Comparison of ENCODE assay signal across 9 cellular contexts in genomic region chr1:53321366-53321765, GRCh38. TPM values are rescaled to one million over a fixed set of nuclear protein-coding genes. Genes with fewer than 3 reads are reported as not detected.
A peak's percentile ranks its signal among the peaks of the same experiment; 100 is the strongest.
DNase-seq lines count a peak whose midpoint lies in the region; ATAC-seq, FAIRE-seq and TF ChIP-seq lines count a peak whose summit lies in the region.
"Had no signal": no experiment of that assay in that cellular context is flagged by ENCODE, and none has a peak within 500 bp of the region (broad histone marks: within the 10 kb centered on the region; RNA-seq: fewer than 3 reads in every experiment).

No MANE protein-coding gene starts in this region.

- BruUV-seq in HepG2 (replicated peaks; lab: Mats Ljungman, UMichigan) = no TSS peak
- BruUV-seq in OCI-LY7 (replicated peaks; lab: Mats Ljungman, UMichigan) = no TSS peak

- H4K20me1 ChIP-seq in HepG2 (ENCODE audit: insufficient read depth, low read length) (no peaks in the 10 kb centered on the region), OCI-LY7 (ENCODE audit: insufficient read depth, low read length) (peaks cover 20% of the 10 kb centered on the region)

- peak; percentile 48 for TF ChIP-seq CTCF in HepG2 (CRISPR knock-in tag; IDR thresholded peaks at IDR 0.05)
- TF ChIP-seq CTCF in right lobe of liver (IDR thresholded peaks at IDR 0.05) = no peak
- peak; percentile 69 for TF ChIP-seq CTCF in OCI-LY7 (conservative IDR thresholded peaks at IDR 0.05; ENCODE audit: low read length)
- peak; percentile 15 for TF ChIP-seq CTCF in fibroblast of pulmonary artery (IDR thresholded peaks at IDR 0.05; ENCODE audit: low read length, missing control alignments)

- in situ Hi-C loops in HepG2 (cut with HindIII; ENCODE audit: extremely low pct_ligation_motif_present, low pct_unique_long_range_greater_than_20kb) = no loop called here

- no peak for TF ChIP-seq POLR2A in HepG2 (IDR thresholded peaks at IDR 0.05; ENCODE audit: insufficient read depth in 1 of 2, low read depth in 2 of 2, low read length in 2 of 2)
- TF ChIP-seq POLR2A in right lobe of liver (IDR thresholded peaks at IDR 0.05) = no peak

- H3K9me2 ChIP-seq in OCI-LY7 (ENCODE audit: insufficient read depth, low read length) = no peaks in the 10 kb centered on the region

- TF ChIP-seq RAD21 in HepG2 (CRISPR knock-in tag; IDR thresholded peaks at IDR 0.05) = no peak

- H3K4me2 ChIP-seq in HepG2 (ENCODE audit: low read depth, low read length) = no peak overlapping the region
- no peak overlapping the region for H3K4me2 ChIP-seq in OCI-LY7 (ENCODE audit: low read length)

- 91% methylated on average over 3 of the region's 5 CpGs for WGBS in HepG2 (ENCODE audit: low lambda C conversion rate)
- 80% methylated on average over 1 of the region's 5 CpGs for WGBS in right lobe of liver (ENCODE audit: insufficient coverage, low coverage, low lambda C conversion rate, missing lambda C conversion rate)

- no peak overlapping the region for H3K9ac ChIP-seq in HepG2 (ENCODE audit: insufficient read depth, low read depth, low read length)

- H3K27ac ChIP-seq in HepG2 (ENCODE audit: extremely low read length, insufficient read depth, low read length) (no peak overlapping the region), right lobe of liver (no peak overlapping the region), OCI-LY7 (ENCODE audit: low read depth, low read length, poor library complexity, severe bottlenecking) (no peak overlapping the region)

- H2AFZ ChIP-seq in HepG2 (ENCODE audit: low read length) = no peak overlapping the region
- H2AFZ ChIP-seq in OCI-LY7 (ENCODE audit: low read length) = no peak overlapping the region

- H3K4me3 ChIP-seq in HepG2 (replicated peaks in 1 of 3; ENCODE audit: insufficient read depth in 1 of 3, low read depth in 2 of 3, low read length in 3 of 3) (no peak overlapping the region), right lobe of liver (no peak overlapping the region), OCI-LY7 (ENCODE audit: low read depth, low read length, poor library complexity, severe bottlenecking) (no peak overlapping the region), fibroblast of pulmonary artery (replicated peaks; ENCODE audit: low read depth, low read length) (no peak overlapping the region)

- ATAC-seq in HepG2 (no peak), right lobe of liver (no peak), HG03442 (IDR thresholded peaks at IDR 0.05; ENCODE audit: unreplicated experiment) (no peak), GM19463 (IDR thresholded peaks at IDR 0.05; ENCODE audit: unreplicated experiment) (no peak)

- no peaks in the 10 kb centered on the region for H3K9me3 ChIP-seq in HepG2 (ENCODE audit: low read length)
- no peaks in the 10 kb centered on the region for H3K9me3 ChIP-seq in right lobe of liver
- H3K9me3 ChIP-seq in OCI-LY7 (ENCODE audit: low read length) = no peaks in the 10 kb centered on the region

- H3K36me3 ChIP-seq in HepG2 (replicated peaks in 1 of 2; ENCODE audit: control insufficient read depth in 1 of 2, insufficient read depth in 2 of 2, low read length in 2 of 2) = peaks cover 7 to 42% of the 10 kb centered on the region in 2 experiments
- no peaks in the 10 kb centered on the region for H3K36me3 ChIP-seq in right lobe of liver
- peaks cover 93% of the 10 kb centered on the region for H3K36me3 ChIP-seq in OCI-LY7 (ENCODE audit: insufficient read depth, low read length)

- POLR2A ChIA-PET in HepG2 (lab: Yijun Ruan, JAX) (no interaction called here), OCI-LY7 (lab: Charles Lee) (no interaction called here)

- FAIRE-seq in HepG2 (lab: Jason Lieb, UNC) = no peak

- TF ChIP-seq EP300 in HepG2 (IDR thresholded peaks at IDR 0.05; ENCODE audit: low read depth in 2 of 2, low read length in 2 of 2) (no peak), HepG2 (CRISPR knock-in tag; IDR thresholded peaks at IDR 0.05; ENCODE audit: borderline replicate concordance) (no peak)

- H3K4me1 ChIP-seq in HepG2 (ENCODE audit: insufficient read depth, low read length) = peaks cover 15% of the 10 kb centered on the region
- H3K4me1 ChIP-seq in right lobe of liver = peaks cover 0 to 7% (median under 1%) of the 10 kb centered on the region in 4 donors
- peaks cover 15% of the 10 kb centered on the region for H3K4me1 ChIP-seq in OCI-LY7 (ENCODE audit: insufficient read depth, low read length, poor library complexity, severe bottlenecking)

- H3K27me3 ChIP-seq in HepG2 (ENCODE audit: control insufficient read depth in 1 of 2, insufficient read depth in 2 of 2, low read length in 2 of 2) (no peaks in the 10 kb centered on the region), right lobe of liver (peaks cover 0 to 8% of the 10 kb centered on the region in 2 donors)

- CTCF ChIA-PET in HepG2 (lab: Yijun Ruan, JAX; ENCODE audit: low intra/inter-chr PET ratio, low total read pairs) = interaction anchor here (1.3 kb wide), 1 partner anchor 43 kb away, joined by 4 read pairs; no protein-coding TSS in a partner anchor
- CTCF ChIA-PET in OCI-LY7 (lab: Charles Lee; ENCODE audit: unreplicated experiment) = no interaction called here

- H3K79me2 ChIP-seq in HepG2 (ENCODE audit: insufficient read depth, low read length) = peaks cover 17% of the 10 kb centered on the region
- H3K79me2 ChIP-seq in OCI-LY7 (ENCODE audit: insufficient read depth, low read depth, low read length) = peaks cover 35% of the 10 kb centered on the region

- intact Hi-C loops in HepG2 (cut with micrococcal nuclease; ENCODE audit: unreplicated experiment) = no loop called here
- intact Hi-C loops in right lobe of liver (cut with DNase I) = no loop called here
- intact Hi-C loops in OCI-LY7 (cut with micrococcal nuclease; ENCODE audit: unreplicated experiment) = loop anchor here (10.0 kb wide), 1 partner anchor 1267 kb away; the partner anchor contains the start of genes BTF3L4 and TXNDC12

- DNase-seq in HepG2 (ENCODE audit: low spot score) = no peak
- no peak for DNase-seq in right lobe of liver
- peak; percentile 52 for DNase-seq in OCI-LY7 (ENCODE audit: low spot score)
- no peak for DNase-seq in fibroblast of pulmonary artery (ENCODE audit: low read depth)
- DNase-seq in NCI-H1436 (lab: John Stamatoyannopoulos, UW) = no peak
- no peak for DNase-seq in stimulated activated CD4-positive, alpha-beta T cell treated with anti-CD3 and anti-CD28 coated beads, Interleukin-15, amount 100 ng/mL, for 24 hours
- DNase-seq: activated naive CD4-positive, alpha-beta T cell had no signal

TF ChIP-seq in HepG2, 621 proteins besides CTCF, POLR2A, EP300 and RAD21:
- TF ChIP-seq PCBP2 (optimal IDR thresholded peaks at IDR 0.05; ENCODE audit: low read depth, low read length, poor library complexity, severe bottlenecking) (no peak), GATAD1 (CRISPR knock-in tag; IDR thresholded peaks at IDR 0.05) (no peak), RXRB (CRISPR knock-in tag; IDR thresholded peaks at IDR 0.05; ENCODE audit: borderline replicate concordance) (no peak), RXRA (CRISPR knock-in tag; IDR thresholded peaks at IDR 0.05) (no peak), ZNF414 (CRISPR knock-in tag; IDR thresholded peaks at IDR 0.05) (no peak), CCAR2 (optimal IDR thresholded peaks at IDR 0.05; ENCODE audit: low read depth, low read length) (no peak), ZSCAN20 (CRISPR knock-in tag; IDR thresholded peaks at IDR 0.05; ENCODE audit: borderline replicate concordance) (no peak)

RNA-seq across cellular contexts. Expression of gene LRP8, which starts 6.5 kb away (rescaled TPM):
- total RNA-seq in HepG2 (2016; rRNA removed; fragmentation: Illumina TruSeq; extraction: Trizol) (7.7 and 17.4 TPM in 2 replicates), right lobe of liver (1 to 10 TPM in 2 of 6 experiments, under 1 TPM in 4; 0.21 to 1.2 (median 0.56) TPM), OCI-LY7 (2022) (67.5 and 70.0 TPM in 2 replicates)
- 2.2 and 4.4 TPM in 2 replicates for total RNA-seq in HepG2 (2016; cell fraction: cytosol; rRNA removed; fragmentation: Illumina TruSeq; extraction: Trizol; ENCODE audit: low read depth)
- 8.1 and 18.8 TPM in 2 replicates for total RNA-seq in HepG2 (2016; cell fraction: insoluble cytoplasmic fraction; rRNA removed; fragmentation: Illumina TruSeq; extraction: Trizol)
- total RNA-seq in HepG2 (2016; cell fraction: membrane; rRNA removed; fragmentation: Illumina TruSeq; extraction: Trizol) = 7.6 and 8.8 TPM in 2 replicates
- total RNA-seq in HepG2 (2016; cell fraction: nucleus; rRNA removed; fragmentation: Illumina TruSeq; extraction: Trizol) = 30.3 and 33.7 TPM in 2 replicates
- 17.3 and 20.6 TPM in 2 replicates for polyA plus RNA-seq in HepG2 (2011; rRNA removed)
- 10.8 and 12.1 TPM in 2 replicates for polyA plus RNA-seq in HepG2 (2011; cell fraction: cytosol; rRNA removed)
- 64.4 and 71.0 TPM in 2 replicates for polyA plus RNA-seq in HepG2 (2011; cell fraction: nucleus; rRNA removed)
- polyA plus RNA-seq in HepG2 (2012) = 6.2 and 8.4 TPM in 2 replicates
- polyA plus RNA-seq in HepG2 (2016; cell fraction: cytosol; fragmentation: Illumina TruSeq; extraction: Trizol; ENCODE audit: low read depth) = 1.1 and 2.0 TPM in 2 replicates
- 7.4 and 8.7 TPM in 2 replicates for polyA plus RNA-seq in HepG2 (2016; cell fraction: insoluble cytoplasmic fraction; fragmentation: Illumina TruSeq; extraction: Trizol; ENCODE audit: low read depth)
- 3.9 and 4.9 TPM in 2 replicates for polyA plus RNA-seq in HepG2 (2016; cell fraction: membrane; fragmentation: Illumina TruSeq; extraction: Trizol; ENCODE audit: low read depth)
- polyA plus RNA-seq in HepG2 (2016; cell fraction: nucleus; fragmentation: Illumina TruSeq; extraction: Trizol; ENCODE audit: insufficient read depth, low read depth) = 51.0 and 61.4 TPM in 2 replicates
- polyA minus RNA-seq in HepG2 (2011; rRNA and poly(A)+ RNA removed; ENCODE audit: low replicate concordance) = 30.5 and 280 TPM in 2 replicates
- 8.3 and 9.2 TPM in 2 replicates for polyA minus RNA-seq in HepG2 (2011; cell fraction: cytosol; rRNA and poly(A)+ RNA removed)
- 28.8 and 29.9 TPM in 2 replicates for polyA minus RNA-seq in HepG2 (2011; cell fraction: nucleus; rRNA and poly(A)+ RNA removed)
- total RNA-seq in OCI-LY7 (2014; rRNA removed; shearing (Covaris generic)) = 57.5 and 65.6 TPM in 2 replicates

Comparison
In these comparisons a context has a peak if more than half of its experiments do, and no peak if none do; other contexts are left out.
1. CTCF ChIP-seq: peak in HepG2 (single experiment), OCI-LY7 (single experiment) and fibroblast of pulmonary artery (single experiment); none in right lobe of liver (0 of 4).